Comparison of ENCODE assay signal across 4 cellular contexts in genomic region chr1:38583287-38583686, GRCh38.
A peak's percentile ranks its signal among the peaks of the same experiment; 100 is the strongest.
DNase-seq lines count a peak whose midpoint lies in the region; ATAC-seq, FAIRE-seq and TF ChIP-seq lines count a peak whose summit lies in the region.
"Not testable (repeated sequence)": the region's sequence is repeated elsewhere in the genome, so short reads cannot be mapped to it uniquely, and the experiment has no call there.

No MANE protein-coding gene starts in this region.

- H3K27me3 ChIP-seq in K562 (ENCODE audit: control insufficient read depth in 2 of 2, insufficient read depth in 2 of 2, low read length in 2 of 2): not testable (repeated sequence)
- peaks cover 34% of the 10 kb centered on the region for H3K27me3 ChIP-seq in endodermal cell (ENCODE audit: control insufficient read depth, insufficient read depth, low read length, poor library complexity, severe bottlenecking)

- H3K27me3 Mint-ChIP-seq in endodermal cell (ENCODE audit: insufficient read depth): peaks cover 46% of the 10 kb centered on the region
- H3K27me3 Mint-ChIP-seq in progenitor cell of endocrine pancreas: peaks cover 57% of the 10 kb centered on the region

- not testable (repeated sequence) for H2AFZ ChIP-seq in K562 (ENCODE audit: low read depth, low read length)

- intact Hi-C loops in K562 (cut with micrococcal nuclease): loop anchor here (10.0 kb wide), 2 partner anchors 218 to 538 kb away; partner anchors contain the start of gene POU3F1

- DNase-seq in K562 (ENCODE audit: extremely low read depth in 1 of 4, low spot score in 3 of 4); progenitor cell of endocrine pancreas (ENCODE audit: low spot score, unreplicated experiment): not testable (repeated sequence)
- DNase-seq in endodermal cell: peak; percentile 2

- not testable (repeated sequence) for H3K79me2 ChIP-seq in K562 (ENCODE audit: control insufficient read depth, insufficient read depth, low read length)

- not testable (repeated sequence) for BruUV-seq in K562 (replicated peaks; lab: Mats Ljungman, UMichigan)

- not testable (repeated sequence) for H4K20me1 ChIP-seq in K562 (replicated peaks; ENCODE audit: control insufficient read depth, insufficient read depth, low read length)

- not testable (repeated sequence) for H3K9ac ChIP-seq in K562 (ENCODE audit: insufficient read depth in 1 of 2, low read depth in 2 of 2, low read length in 2 of 2); endodermal cell (ENCODE audit: extremely low read depth, low read length, poor library complexity, severe bottlenecking)

- TF ChIP-seq EP300 in K562 (IDR thresholded peaks at IDR 0.05; ENCODE audit: low read length): not testable (repeated sequence)

- not testable (repeated sequence) for H3K4me2 ChIP-seq in K562 (ENCODE audit: insufficient read depth, low read length)

- POLR2A ChIA-PET in HEK293 (lab: Yijun Ruan, JAX); K562 (lab: Yijun Ruan, JAX): not testable (repeated sequence)

- TF ChIP-seq CTCF in HEK293 (tag by site-specific recombination; IDR thresholded peaks at IDR 0.05); K562 (IDR thresholded peaks at IDR 0.05 in 2 of 3, conservative IDR thresholded peaks at IDR 0.05 in 1 of 3; ENCODE audit: insufficient read depth in 2 of 3, low read depth in 1 of 3, low read length in 3 of 3); endodermal cell (conservative IDR thresholded peaks at IDR 0.05); progenitor cell of endocrine pancreas (IDR thresholded peaks at IDR 0.05; ENCODE audit: unreplicated experiment): not testable (repeated sequence)

- 56% methylated on average over 2 of the region's 2 CpGs for WGBS in K562 (ENCODE audit: insufficient coverage, low coverage, missing lambda C conversion rate)
- WGBS in endodermal cell (ENCODE audit: insufficient coverage in 1 of 2, insufficient read length in 1 of 2), 2 experiments: 92% methylated on average over 2 of the region's 2 CpGs; no CpG with 5 or more reads in 1 of the 2 experiments

- CTCF ChIA-PET in HEK293 (lab: Yijun Ruan, JAX); K562 (lab: Yijun Ruan, JAX; ENCODE audit: low intra/inter-chr PET ratio): not testable (repeated sequence)

- TF ChIP-seq POLR2A in K562 (conservative IDR thresholded peaks at IDR 0.05): not testable (repeated sequence)

- H3K4me1 ChIP-seq in HEK293 (ENCODE audit: control insufficient read depth, insufficient read depth, low read length); K562 (replicated peaks in 1 of 2; ENCODE audit: control insufficient read depth in 2 of 2, insufficient read depth in 2 of 2, low read length in 2 of 2); endodermal cell (ENCODE audit: control insufficient read depth, insufficient read depth, low read length): not testable (repeated sequence)

- not testable (repeated sequence) for H3K4me1 Mint-ChIP-seq in endodermal cell; progenitor cell of endocrine pancreas (ENCODE audit: low read depth)

- H3K36me3 Mint-ChIP-seq in endodermal cell (ENCODE audit: low read depth); progenitor cell of endocrine pancreas (ENCODE audit: insufficient read depth): not testable (repeated sequence)

- H3K9me3 ChIP-seq in HEK293 (ENCODE audit: control insufficient read depth, insufficient read depth, low read depth, low read length); K562 (replicated peaks; ENCODE audit: control insufficient read depth, insufficient read depth, low read depth, low read length); endodermal cell (ENCODE audit: control insufficient read depth, low read length): not testable (repeated sequence)

- ATAC-seq in K562: not testable (repeated sequence)

- H3K9me1 ChIP-seq in K562 (ENCODE audit: control insufficient read depth, insufficient read depth, low read length): not testable (repeated sequence)

- TF ChIP-seq RAD21 in K562 (CRISPR knock-in tag; conservative IDR thresholded peaks at IDR 0.05 in 1 of 2, IDR thresholded peaks at IDR 0.05 in 1 of 2): not testable (repeated sequence)

- H3K9me3 Mint-ChIP-seq in endodermal cell (peaks cover 12% of the 10 kb centered on the region), progenitor cell of endocrine pancreas (ENCODE audit: low read depth) (peaks cover 12% of the 10 kb centered on the region)

- H3K36me3 ChIP-seq in HEK293 (ENCODE audit: control insufficient read depth in 2 of 2, insufficient read depth in 1 of 2, low read length in 2 of 2); K562 (ENCODE audit: control insufficient read depth, insufficient read depth, low read length); endodermal cell (ENCODE audit: control insufficient read depth, insufficient read depth, low read length): not testable (repeated sequence)

- not testable (repeated sequence) for H3K4me3 ChIP-seq in HEK293 (ENCODE audit: low read depth, low read length); K562; endodermal cell (ENCODE audit: low read length)

- H3K4me3 Mint-ChIP-seq in endodermal cell; progenitor cell of endocrine pancreas (ENCODE audit: low read depth): not testable (repeated sequence)

- not testable (repeated sequence) for H3K27ac Mint-ChIP-seq in endodermal cell
- peak overlapping the region; percentile 10 for H3K27ac Mint-ChIP-seq in progenitor cell of endocrine pancreas

- not testable (repeated sequence) for FAIRE-seq in K562 (lab: Jason Lieb, UNC)

- not testable (repeated sequence) for H3K27ac ChIP-seq in HEK293 (ENCODE audit: extremely low read depth, low read depth, low read length); K562 (ENCODE audit: extremely low read depth, low read depth, low read length); endodermal cell (ENCODE audit: low read depth, low read length)

- in situ Hi-C loops in K562 (cut with MboI): loop anchor here (5.0 to 25.0 kb wide), 3 partner anchors 96 to 546 kb away; partner anchors contain the start of gene POU3F1

TF ChIP-seq in HEK293, 187 proteins besides CTCF, POLR2A, EP300 and RAD21:
- peak; percentile 92 for TF ChIP-seq ZNF146 (tag by site-specific recombination; IDR thresholded peaks at IDR 0.05)

TF ChIP-seq in K562, 482 proteins besides CTCF, POLR2A, EP300 and RAD21:
- TF ChIP-seq BCOR (IDR thresholded peaks at IDR 0.05): peak; percentile 38; the same call in 1 of the 2 replicates
- TF ChIP-seq ZNF146 (CRISPR knock-in tag; IDR thresholded peaks at IDR 0.05; ENCODE audit: unreplicated experiment): peak; percentile 76
